Comparison of ENCODE assay signal across 22 cellular contexts in the genomic region with DNA sequence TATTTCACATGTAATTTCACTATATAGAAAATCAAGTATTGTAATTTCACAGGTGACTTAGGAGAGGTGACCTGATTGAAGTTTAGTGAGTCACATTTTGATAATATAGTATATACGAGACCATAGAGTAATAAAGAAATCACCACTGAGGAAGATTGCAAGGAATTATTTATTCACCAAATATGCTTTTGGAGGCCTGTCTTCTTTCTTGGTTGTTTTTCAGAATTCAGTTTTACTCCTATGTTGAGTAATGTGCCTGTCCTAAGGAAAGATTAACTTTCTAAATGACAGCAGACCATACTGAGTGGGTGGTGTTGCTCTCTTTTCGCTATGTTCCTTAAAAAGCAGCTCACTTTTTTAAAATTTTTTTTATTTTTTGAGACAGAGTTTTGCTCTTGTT.
"Had no signal": no experiment of that assay in that cellular context is flagged by ENCODE, and none has a peak within 500 bp of the region (broad histone marks: within the 10 kb centered on the region; RNA-seq: fewer than 3 reads in every experiment).

No MANE protein-coding gene starts in this region.

- H3K27me3 ChIP-seq: MG63 had no signal

- H3K4me2 ChIP-seq: SK-N-SH had no signal

- ATAC-seq: HepG2, Panc1, PC-3 had no signal

- FAIRE-seq: HepG2 had no signal

- H3K27ac ChIP-seq: RWPE1 had no signal

- DNase-seq: IMR-90, Karpas-422, KG1, MG63, NCI-H1092 treated with DMSO at 0.1 percent for 48 hours, NCI-H1436, NCI-H187, NCI-H2029, NCI-H2081 treated with DMSO at 0.1 percent for 48 hours, NCI-H2171, NCI-H226, NCI-H446, NCI-H510A, NCI-H524 treated with DMSO at 0.1 percent for 48 hours, NCI-H69, NCI-H774, PC-3, SHP77, SK-N-SH had no signal

- H3K9me3 ChIP-seq: MG63, SK-N-SH had no signal

- H3K9ac ChIP-seq: SK-N-SH had no signal

- H3K4me3 ChIP-seq: MG63 had no signal
